Comparison of ENCODE assay signal across 8 cellular contexts in the genomic region with DNA sequence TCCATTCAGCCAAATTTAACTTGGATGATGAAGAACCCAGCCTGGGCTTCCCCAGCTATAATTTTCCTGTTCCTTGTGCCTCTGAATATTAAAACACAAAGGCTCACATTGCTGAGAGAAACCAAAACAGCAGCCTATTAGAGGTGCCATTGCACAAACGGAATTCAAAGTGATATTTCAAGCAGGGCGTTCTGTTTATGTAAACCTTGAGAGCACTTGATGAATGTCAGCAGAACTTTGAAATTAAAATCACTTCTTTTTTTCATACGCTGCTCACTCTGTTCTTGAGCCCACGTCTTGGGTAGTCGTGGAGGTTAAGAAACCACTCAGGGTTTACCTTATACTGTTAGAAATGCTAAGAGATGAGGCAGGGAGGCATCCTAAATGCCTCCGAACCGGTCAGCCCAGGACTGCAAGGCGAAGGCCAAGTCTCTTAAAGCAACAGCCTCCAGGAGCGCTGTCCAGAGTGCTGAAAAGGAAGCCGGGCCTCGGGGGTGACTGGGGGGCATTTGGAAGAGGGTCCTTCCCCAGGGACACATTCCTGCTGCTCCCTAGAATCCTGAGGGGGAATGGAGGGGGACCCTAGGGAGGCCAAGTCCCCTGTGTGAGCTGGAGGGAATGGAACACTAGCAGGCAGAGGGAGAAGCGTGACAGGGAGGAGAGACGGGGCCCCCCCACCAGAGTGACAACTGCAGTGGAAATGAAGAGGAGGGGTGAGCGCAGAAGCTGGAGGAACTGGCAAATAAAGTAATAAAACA.
A peak's percentile ranks its signal among the peaks of the same experiment; 100 is the strongest.
DNase-seq lines count a peak whose midpoint lies in the region; ATAC-seq and TF ChIP-seq lines count a peak whose summit lies in the region.

No MANE protein-coding gene starts in this region.

- H3K27me3 ChIP-seq in AG04450 (ENCODE audit: control insufficient read depth, insufficient read depth, low read length), result peaks cover 17% of the 10 kb centered on the region

- H3K27ac Mint-ChIP-seq in activated T-helper 2 cell treated with anti-CD3 and anti-CD28 coated beads, Interferon-gamma antibody, Interleukin-2, Interleukin-4, amounts not matched to agents 10 μg/mL and 5 μg/mL and 100 μg/mL, durations not matched to agents 14 hours and 24 hours and 36 hours, result no peak overlapping the region

- no peaks in the 10 kb centered on the region for H3K36me3 Mint-ChIP-seq in activated T-helper 2 cell treated with anti-CD3 and anti-CD28 coated beads, Interferon-gamma antibody, Interleukin-2, Interleukin-4, amounts not matched to agents 10 μg/mL and 5 μg/mL and 100 μg/mL, durations not matched to agents 14 hours and 24 hours and 36 hours (ENCODE audit: low read depth)

- no peaks in the 10 kb centered on the region; the same call in 1 of the 2 replicates for H3K9me3 ChIP-seq in AG04450 (ENCODE audit: control insufficient read depth, insufficient read depth, low read length)

- DNase-seq in AG04450 (ENCODE audit: low read depth, low spot score), result peak; percentile 1
- DNase-seq in HT1080 (ENCODE audit: low read depth), result peak; percentile 20
- DNase-seq in activated T-helper 2 cell treated with anti-CD3 and anti-CD28 coated beads, Interferon-gamma antibody, Interleukin-2, Interleukin-4, amounts not matched to agents 10 μg/mL and 5 μg/mL and 100 μg/mL, durations not matched to agents 14 hours and 24 hours and 36 hours (ENCODE audit: low spot score), result peak; percentile 14
- DNase-seq in iPS-NIHi11 (ENCODE audit: low spot score), result peak; percentile 90
- DNase-seq in stimulated activated CD8-positive, alpha-beta memory T cell treated with anti-CD3 and anti-CD28 coated beads, Interleukin-4, amount 100 ng/mL, for 48 hours, result peak; percentile 53
- DNase-seq in NCI-H2107 treated with DMSO at 0.1 percent for 48 hours (lab: John Stamatoyannopoulos, UW; ENCODE audit: unreplicated experiment), result no peak

- CTCF ChIA-PET in AG04450 (lab: Charles Lee), result interaction anchor here (0.5 kb wide), 1 partner anchor 31 kb away, joined by 3 read pairs; no protein-coding TSS in a partner anchor

- H3K27ac ChIP-seq in AG04450 (ENCODE audit: low read depth, low read length), result no peak overlapping the region

- no peak for TF ChIP-seq CTCF in AG04450 (IDR thresholded peaks at IDR 0.05; ENCODE audit: low read depth, low read length)

- no peaks in the 10 kb centered on the region for H3K4me1 Mint-ChIP-seq in activated T-helper 2 cell treated with anti-CD3 and anti-CD28 coated beads, Interferon-gamma antibody, Interleukin-2, Interleukin-4, amounts not matched to agents 10 μg/mL and 5 μg/mL and 100 μg/mL, durations not matched to agents 14 hours and 24 hours and 36 hours (ENCODE audit: low read depth)

- POLR2A ChIA-PET in AG04450 (lab: Yijun Ruan, JAX), result no interaction called here

- no peaks in the 10 kb centered on the region for H3K27me3 Mint-ChIP-seq in activated T-helper 2 cell treated with anti-CD3 and anti-CD28 coated beads, Interferon-gamma antibody, Interleukin-2, Interleukin-4, amounts not matched to agents 10 μg/mL and 5 μg/mL and 100 μg/mL, durations not matched to agents 14 hours and 24 hours and 36 hours (ENCODE audit: low read depth)

- intact Hi-C loops in activated T-helper 2 cell treated with anti-CD3 and anti-CD28 coated beads, Interferon-gamma antibody, Interleukin-2, Interleukin-4, amounts not matched to agents 10 μg/mL and 5 μg/mL and 100 μg/mL, durations not matched to agents 14 hours and 24 hours and 36 hours (cut with micrococcal nuclease), result no loop called here

- no peaks in the 10 kb centered on the region for H3K9me3 Mint-ChIP-seq in activated T-helper 2 cell treated with anti-CD3 and anti-CD28 coated beads, Interferon-gamma antibody, Interleukin-2, Interleukin-4, amounts not matched to agents 10 μg/mL and 5 μg/mL and 100 μg/mL, durations not matched to agents 14 hours and 24 hours and 36 hours

- no peak overlapping the region for H3K4me3 ChIP-seq in AG04450 (ENCODE audit: low read depth, low read length)

- ATAC-seq in HG03196 (IDR thresholded peaks at IDR 0.05; ENCODE audit: unreplicated experiment) (no peak), GM19452 (IDR thresholded peaks at IDR 0.05; ENCODE audit: unreplicated experiment) (no peak)

- no peak overlapping the region for H3K4me3 Mint-ChIP-seq in activated T-helper 2 cell treated with anti-CD3 and anti-CD28 coated beads, Interferon-gamma antibody, Interleukin-2, Interleukin-4, amounts not matched to agents 10 μg/mL and 5 μg/mL and 100 μg/mL, durations not matched to agents 14 hours and 24 hours and 36 hours (ENCODE audit: low read depth)
